ENCODE assay signal across 11 cellular contexts in the genomic region with DNA sequence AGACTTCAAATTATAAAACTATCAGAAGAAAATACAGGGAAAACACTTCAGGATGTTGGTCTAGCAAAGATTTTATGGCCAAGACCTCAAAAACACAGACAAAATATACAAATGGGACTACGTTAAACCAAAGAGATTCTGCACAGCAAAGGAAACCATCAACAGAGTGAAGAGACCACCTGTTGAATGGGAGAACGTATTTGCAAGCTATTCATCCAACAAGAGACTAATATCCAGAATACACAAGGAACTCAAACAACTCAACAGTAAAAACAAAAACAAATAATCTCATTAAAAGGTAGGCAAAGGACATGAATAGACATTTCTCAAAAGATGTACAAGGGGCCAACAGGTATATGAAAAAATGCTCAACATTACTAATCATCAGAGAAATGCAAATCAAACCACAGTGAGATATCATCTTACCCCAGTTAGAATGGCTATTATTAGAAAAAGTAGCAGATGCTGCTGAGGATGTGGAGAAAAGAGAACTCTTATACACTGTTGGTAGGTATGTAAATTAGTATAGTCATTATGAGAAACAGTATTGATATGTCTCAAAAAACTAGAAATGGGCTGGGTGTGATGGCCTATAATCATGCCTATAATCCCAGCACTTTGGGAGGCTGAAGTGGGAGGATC.
DNase-seq lines count a peak whose midpoint lies in the region; ATAC-seq and FAIRE-seq lines count a peak whose summit lies in the region.
"Had no signal": no experiment of that assay in that cellular context is flagged by ENCODE, and none has a peak within 500 bp of the region (broad histone marks: within the 10 kb centered on the region; RNA-seq: fewer than 3 reads in every experiment).

No MANE protein-coding gene starts in this region.

- peaks cover 4% of the 10 kb centered on the region for H3K9me3 Mint-ChIP-seq in memory B cell

- no peaks in the 10 kb centered on the region for H3K27me3 Mint-ChIP-seq in memory B cell

- peaks cover 14% of the 10 kb centered on the region for H3K4me1 Mint-ChIP-seq in memory B cell

- H3K4me3 Mint-ChIP-seq in memory B cell: no peak overlapping the region

- no peak for DNase-seq in memory B cell (ENCODE audit: low spot score in 2 of 2)
- DNase-seq in RCC 7860 (ENCODE audit: low spot score): no peak
- no peak for DNase-seq in NCI-H1417 (lab: John Stamatoyannopoulos, UW)
- DNase-seq in activated effector memory CD4-positive, alpha-beta T cell treated with anti-CD3 and anti-CD28 coated beads, Interleukin-2, amount 50 U/mL, for 16 hours: no peak
- DNase-seq: activated CD4-positive, alpha-beta T cell treated with anti-CD3 and anti-CD28 coated beads for 1 hour; activated naive CD4-positive, alpha-beta T cell treated with Interleukin-2 at 50 U/mL for 16 hours; KBM-7; SIG-M5 had no signal

- ATAC-seq in GM19035 (IDR thresholded peaks at IDR 0.05; ENCODE audit: unreplicated experiment) (peak; percentile 97), GM21723 (IDR thresholded peaks at IDR 0.05; ENCODE audit: unreplicated experiment) (peak; percentile 97), HG03135 (IDR thresholded peaks at IDR 0.05; ENCODE audit: unreplicated experiment) (peak; percentile 96), memory B cell (ENCODE audit: low read depth) (peak; percentile 98)

- H3K27ac Mint-ChIP-seq in memory B cell: no peak overlapping the region

- FAIRE-seq in RCC 7860 (lab: Jason Lieb, UNC): no peak

- no peaks in the 10 kb centered on the region for H3K36me3 Mint-ChIP-seq in memory B cell
